ENCODE assay signal across 9 cellular contexts in genomic region chr10:72567884-72568283, GRCh38. TPM values are rescaled to one million over a fixed set of nuclear protein-coding genes. Genes with fewer than 3 reads are reported as not detected.
A peak's percentile ranks its signal among the peaks of the same experiment; 100 is the strongest.
DNase-seq lines count a peak whose midpoint lies in the region; ATAC-seq, FAIRE-seq and TF ChIP-seq lines count a peak whose summit lies in the region.
"Had no signal": no experiment of that assay in that cellular context is flagged by ENCODE, and none has a peak within 500 bp of the region (broad histone marks: within the 10 kb centered on the region; RNA-seq: fewer than 3 reads in every experiment).

No MANE protein-coding gene starts in this region.

- no peaks in the 10 kb centered on the region for H3K27me3 Mint-ChIP-seq in MCF 10A (ENCODE audit: insufficient read depth, unreplicated experiment)

- FAIRE-seq in RCC 7860 (lab: Jason Lieb, UNC) (no peak), urothelium cell line (lab: Jason Lieb, UNC) (no peak)

- H3K27me3 ChIP-seq in breast epithelium: no peaks in the 10 kb centered on the region

- H3K27ac ChIP-seq in breast epithelium: no peak overlapping the region

- intact Hi-C loops in MCF 10A (cut with micrococcal nuclease) (loop anchor here (2.0 to 5.0 kb wide), 2 partner anchors 124 to 203 kb away; partner anchors contain the start of gene MCU), breast epithelium (cut with DNase I; ENCODE audit: low total_unique reads) (no loop called here)

- TF ChIP-seq CTCF in MCF 10A (IDR thresholded peaks at IDR 0.05; ENCODE audit: unreplicated experiment) (peak; percentile 9), breast epithelium (IDR thresholded peaks at IDR 0.05) (no peak)

- POLR2A ChIA-PET in MCF 10A (lab: Yijun Ruan, JAX): interaction anchor here (1.0 to 1.9 kb wide), 2 partner anchors 15 to 213 kb away, joined by 3 to 5 read pairs; partner anchors contain the start of gene DNAJB12

- peaks cover 15% of the 10 kb centered on the region for H3K36me3 Mint-ChIP-seq in MCF 10A (ENCODE audit: insufficient read depth, unreplicated experiment)

- no peak overlapping the region for H3K4me3 Mint-ChIP-seq in MCF 10A (ENCODE audit: unreplicated experiment)

- H3K27ac Mint-ChIP-seq in MCF 10A (ENCODE audit: low read depth, unreplicated experiment): no peak overlapping the region

- no peak overlapping the region for H3K4me3 ChIP-seq in breast epithelium

- DNase-seq in MCF 10A (ENCODE audit: unreplicated experiment) (peak; percentile 48), breast epithelium (ENCODE audit: low spot score in 2 of 2) (no peak), RCC 7860 (ENCODE audit: low spot score) (peak; percentile 35), globus pallidus (ENCODE audit: low spot score) (peak; percentile 19), urothelium cell line (ENCODE audit: low spot score) (peak; percentile 42), NCI-H524 treated with DMSO at 0.1 percent for 48 hours (lab: John Stamatoyannopoulos, UW) (no peak)
- no peak for DNase-seq in central memory CD4-positive, alpha-beta T cell
- DNase-seq: NCI-H187 treated with DMSO at 0.1 percent for 48 hours had no signal

- no peaks in the 10 kb centered on the region for H3K4me1 ChIP-seq in breast epithelium

- no peak for TF ChIP-seq POLR2A in breast epithelium (IDR thresholded peaks at IDR 0.05)

- H3K36me3 ChIP-seq in breast epithelium: no peaks in the 10 kb centered on the region

- H3K4me1 Mint-ChIP-seq in MCF 10A (ENCODE audit: insufficient read depth, unreplicated experiment): peaks cover 6% of the 10 kb centered on the region

- BruUV-seq in MCF 10A (replicated peaks; lab: Mats Ljungman, UMichigan): no TSS peak

- ATAC-seq in GM18907 (IDR thresholded peaks at IDR 0.05; ENCODE audit: unreplicated experiment): no peak

- CTCF ChIA-PET in MCF 10A (lab: Yijun Ruan, JAX): interaction anchor here (0.6 to 1.5 kb wide), 2 partner anchors 203 to 205 kb away, joined by 4 to 5 read pairs; no protein-coding TSS in a partner anchor

- no peaks in the 10 kb centered on the region for H3K9me3 Mint-ChIP-seq in MCF 10A (ENCODE audit: unreplicated experiment)

- H3K9me3 ChIP-seq in breast epithelium: no peaks in the 10 kb centered on the region

RNA-seq across cellular contexts. Expression of gene MICU1, which starts 58.0 kb away (rescaled TPM):
- total RNA-seq in MCF 10A (2022) (25.5 and 34.8 TPM in 2 replicates), breast epithelium (10 to 100 TPM; 27.2 to 44.3 (median 33.9) TPM)

Comparison
In these comparisons a context has a peak if more than half of its experiments do, and no peak if none do; other contexts are left out.
1. DNase-seq: peak in MCF 10A (single experiment), RCC 7860 (single experiment), globus pallidus (single experiment) and urothelium cell line (single experiment); none in breast epithelium (0 of 2), central memory CD4-positive, alpha-beta T cell (single experiment) and NCI-H524 treated with DMSO at 0.1 percent for 48 hours (single experiment).